ENCODE assay signal across 21 cellular contexts in the genomic region with DNA sequence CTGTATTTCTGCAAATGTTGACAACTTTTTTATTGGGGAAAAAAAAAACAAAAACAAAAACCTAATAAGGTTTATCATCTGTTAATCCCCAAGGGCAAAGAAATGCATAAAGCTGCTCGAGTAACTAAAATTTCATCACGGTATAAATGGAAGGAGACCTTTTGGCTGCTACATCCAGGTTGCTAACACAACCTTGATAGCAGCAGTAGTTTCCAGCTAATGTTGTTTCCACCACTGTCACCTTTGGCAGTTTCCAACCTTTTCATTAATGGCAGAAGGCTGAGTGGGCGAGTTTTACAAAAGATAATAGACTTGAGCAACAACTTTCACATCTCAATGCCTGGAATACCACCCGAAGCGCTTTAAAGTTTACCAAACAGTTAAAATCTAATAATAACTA.
"Had no signal": no experiment of that assay in that cellular context is flagged by ENCODE, and none has a peak within 500 bp of the region (broad histone marks: within the 10 kb centered on the region; RNA-seq: fewer than 3 reads in every experiment).

No MANE protein-coding gene starts in this region.

- DNase-seq: IMR-90, Karpas-422, KG1, MG63, NCI-H1092, NCI-H1105 treated with DMSO at 0.1 percent for 48 hours, NCI-H1417 treated with DMSO at 0.1 percent for 48 hours, NCI-H187, NCI-H2029, NCI-H2081 treated with DMSO at 0.1 percent for 48 hours, NCI-H2171, NCI-H226, NCI-H446, NCI-H510A, NCI-H524 treated with DMSO at 0.1 percent for 48 hours, NCI-H69, NCI-H774, RPMI8226, SHP77 treated with DMSO at 0.1 percent for 48 hours, SJCRH30 had no signal

- H3K27ac ChIP-seq: SJCRH30 had no signal

- ATAC-seq: HepG2 had no signal

- H3K9me3 ChIP-seq: MG63, SJCRH30 had no signal

- H3K4me1 ChIP-seq: SJCRH30 had no signal

- H3K4me3 ChIP-seq: MG63, SJCRH30 had no signal

- H3K27me3 ChIP-seq: MG63, SJCRH30 had no signal
